In the genomic region with DNA sequence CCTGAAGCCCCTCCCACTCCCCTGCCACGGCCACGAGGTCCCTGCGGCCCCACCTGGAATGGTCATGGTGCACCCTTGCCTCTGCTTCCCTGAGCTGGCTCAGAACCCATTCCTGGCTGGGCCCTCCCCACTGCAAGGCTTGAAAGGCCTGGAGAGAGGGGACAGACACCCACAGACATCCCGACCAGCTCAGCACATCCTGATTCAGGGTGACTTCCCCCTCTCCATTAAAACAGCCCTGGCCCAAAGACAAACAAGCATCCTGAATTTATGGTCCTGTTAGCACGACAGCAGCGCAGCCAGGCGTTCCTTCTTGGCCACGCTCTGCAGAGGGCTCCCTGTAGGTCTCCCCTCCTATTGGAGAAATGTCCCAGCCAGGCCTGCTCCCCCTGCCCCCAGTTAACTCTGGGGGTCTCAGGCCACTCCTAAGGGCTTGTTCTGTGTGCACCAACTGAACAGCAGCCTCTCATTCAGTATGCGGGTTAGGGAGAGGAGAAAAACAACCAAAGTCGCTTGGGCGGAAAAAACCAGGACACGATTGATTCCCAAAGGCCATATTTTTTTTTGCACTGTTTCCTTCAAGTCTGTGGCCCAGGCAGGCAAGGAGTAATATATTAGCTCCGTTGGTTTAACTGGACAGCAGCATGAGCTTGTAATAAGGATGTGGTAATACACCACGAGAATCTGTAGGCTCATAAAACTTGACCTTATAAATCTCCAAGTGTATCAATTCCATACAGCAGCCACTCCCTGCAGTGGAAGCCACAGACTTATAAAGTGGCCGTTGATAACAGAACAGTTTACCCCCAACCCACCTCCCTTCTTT, we compare ENCODE assay signal across 24 cellular contexts.
DNase-seq lines count a peak whose midpoint lies in the region; ATAC-seq and TF ChIP-seq lines count a peak whose summit lies in the region.
"Had no signal": no experiment of that assay in that cellular context is flagged by ENCODE, and none has a peak within 500 bp of the region (broad histone marks: within the 10 kb centered on the region; RNA-seq: fewer than 3 reads in every experiment).

No MANE protein-coding gene starts in this region.

- DNase-seq in EL (peak; percentile 4), M059J (ENCODE audit: low read depth) (peak; percentile 16), left kidney (ENCODE audit: low read depth, low spot score) (peak; percentile 82), smooth muscle cell (lab: John Stamatoyannopoulos, UW; ENCODE audit: unreplicated experiment) (no peak), superior temporal gyrus (ENCODE audit: extremely low spot score) (no peak)
- DNase-seq: activated CD4-positive, alpha-beta T cell treated with anti-CD3 and anti-CD28 coated beads for 36 hours; activated T-cell treated with anti-CD3 and anti-CD28 coated beads, Interleukin-2, amount 50 U/mL, for 4 hours; brain microvascular endothelial cell; effector memory CD4-positive, alpha-beta T cell; erythroblast; HCEC 1CT; hippocampal formation; NCI-H146; NCI-H2171; NCI-H524; NK-92 treated with Interleukin-12 subunit alpha and Interleukin-12 subunit beta, amount 100 ng/mL, for 24 hours; sigmoid colon; stomach had no signal

- no peak overlapping the region for H3K9ac ChIP-seq in smooth muscle cell (ENCODE audit: low read depth)
- H3K9ac ChIP-seq: parathyroid adenoma had no signal

- H3K4me2 ChIP-seq in smooth muscle cell, result peak overlapping the region; percentile 73

- no peaks in the 10 kb centered on the region for H3K27me3 ChIP-seq in smooth muscle cell (ENCODE audit: low read depth)
- H3K27me3 ChIP-seq: SJSA1, upper lobe of left lung had no signal

- H2AFZ ChIP-seq in smooth muscle cell (ENCODE audit: low read depth), result no peak overlapping the region
- H2AFZ ChIP-seq: parathyroid adenoma had no signal

- no peaks in the 10 kb centered on the region for H3K9me3 ChIP-seq in smooth muscle cell (replicated peaks; ENCODE audit: low read depth)
- H3K9me3 ChIP-seq: sigmoid colon, SJSA1 had no signal

- ATAC-seq in GM21737 (IDR thresholded peaks at IDR 0.05; ENCODE audit: unreplicated experiment) (no peak), HG03565 (IDR thresholded peaks at IDR 0.05; ENCODE audit: unreplicated experiment) (no peak)
- ATAC-seq: activated CD4-positive, alpha-beta T cell treated with anti-CD3 and anti-CD28 coated beads for 36 hours; activated T-cell treated with anti-CD3 and anti-CD28 coated beads, Interleukin-2, amount 50 U/mL, for 4 hours; Panc1 had no signal

- H4K20me1 ChIP-seq in smooth muscle cell (ENCODE audit: low read depth), result no peaks in the 10 kb centered on the region

- no peaks in the 10 kb centered on the region for H3K79me2 ChIP-seq in smooth muscle cell (ENCODE audit: low read depth)
- H3K79me2 ChIP-seq: parathyroid adenoma had no signal

- H3K27ac ChIP-seq in smooth muscle cell (ENCODE audit: low read depth), result no peak overlapping the region
- H3K27ac ChIP-seq: brain microvascular endothelial cell, parathyroid adenoma, sigmoid colon, SJSA1, stomach, upper lobe of left lung had no signal

- no peaks in the 10 kb centered on the region for H3K36me3 ChIP-seq in smooth muscle cell (ENCODE audit: low read depth)
- H3K36me3 ChIP-seq: brain microvascular endothelial cell, sigmoid colon, SJSA1, stomach, upper lobe of left lung had no signal

- peaks cover 5% of the 10 kb centered on the region for H3K4me1 ChIP-seq in smooth muscle cell (ENCODE audit: low read depth)
- H3K4me1 ChIP-seq: parathyroid adenoma, sigmoid colon, SJSA1, stomach, upper lobe of left lung had no signal

- H3K4me3 ChIP-seq in smooth muscle cell, result no peak overlapping the region
- H3K4me3 ChIP-seq: sigmoid colon, SJSA1, stomach, upper lobe of left lung had no signal

- 40% methylated on average over 15 of the region's 15 CpGs for WGBS in smooth muscle cell (ENCODE audit: low lambda C conversion rate)

- no peaks in the 10 kb centered on the region for H3F3A ChIP-seq in smooth muscle cell (ENCODE audit: low read depth)

- no peak for TF ChIP-seq CTCF in smooth muscle cell (IDR thresholded peaks at IDR 0.05; ENCODE audit: borderline replicate concordance, insufficient read depth, poor library complexity, severe bottlenecking)

Comparison
In these comparisons a context has a peak if more than half of its experiments do, and no peak if none do; other contexts are left out.
1. DNase-seq: peak in EL (single experiment), M059J (single experiment) and left kidney (single experiment); none in smooth muscle cell (single experiment) and superior temporal gyrus (single experiment).